1 cellular context compared by ENCODE assay signal in genomic region chr1:145975216-145975615, GRCh38.
TF ChIP-seq lines count a peak whose summit lies in the region.

No MANE protein-coding gene starts in this region.

TF ChIP-seq in GM23338, 12 proteins besides CTCF, POLR2A, EP300 and RAD21:
- TF ChIP-seq JUNB (IDR thresholded peaks at IDR 0.05; ENCODE audit: unreplicated experiment) (no peak), STAT1 (IDR thresholded peaks at IDR 0.05; ENCODE audit: unreplicated experiment) (no peak)
